Comparison of ENCODE assay signal across 33 cellular contexts in genomic region chrX:105302246-105302645, GRCh38.
"Had no signal": no experiment of that assay in that cellular context is flagged by ENCODE, and none has a peak within 500 bp of the region (broad histone marks: within the 10 kb centered on the region; RNA-seq: fewer than 3 reads in every experiment).

No MANE protein-coding gene starts in this region.

- H2AFZ ChIP-seq: PC-9 had no signal

- H3K4me3 Mint-ChIP-seq: activated CD4-positive, alpha-beta memory T cell treated with anti-CD3 and anti-CD28 coated beads, Interleukin-2, amount 10 ng/mL, durations not matched to agents 7 days and 5 days; activated CD8-positive, alpha-beta memory T cell treated with anti-CD3 and anti-CD28 coated beads, Interleukin-2, amount 10 ng/mL, durations not matched to agents 7 days and 5 days; activated naive CD4-positive, alpha-beta T cell treated with anti-CD3 and anti-CD28 coated beads, Interleukin-2, amount 10 ng/mL, durations not matched to agents 7 days and 5 days; activated naive CD8-positive, alpha-beta T cell; activated naive CD8-positive, alpha-beta T cell treated with anti-CD3 and anti-CD28 coated beads, Interleukin-2, amount 50 U/mL, for 24 hours; brain had no signal

- H3K36me3 ChIP-seq: WERI-Rb-1 had no signal

- H3K4me3 ChIP-seq: K562, PC-9 had no signal

- H3K36me3 Mint-ChIP-seq: activated CD8-positive, alpha-beta memory T cell treated with anti-CD3 and anti-CD28 coated beads, Interleukin-2, amount 10 ng/mL, durations not matched to agents 7 days and 5 days; activated naive CD4-positive, alpha-beta T cell treated with anti-CD3 and anti-CD28 coated beads, Interleukin-2, amount 10 ng/mL, durations not matched to agents 7 days and 5 days; activated naive CD8-positive, alpha-beta T cell; brain had no signal

- H3K4me1 Mint-ChIP-seq: activated CD4-positive, alpha-beta memory T cell treated with anti-CD3 and anti-CD28 coated beads, Interleukin-2, amount 10 ng/mL, durations not matched to agents 7 days and 5 days; activated CD8-positive, alpha-beta memory T cell treated with anti-CD3 and anti-CD28 coated beads, Interleukin-2, amount 10 ng/mL, durations not matched to agents 7 days and 5 days; activated naive CD4-positive, alpha-beta T cell treated with anti-CD3 and anti-CD28 coated beads, Interleukin-2, amount 10 ng/mL, durations not matched to agents 7 days and 5 days; activated naive CD8-positive, alpha-beta T cell treated with anti-CD3 and anti-CD28 coated beads, Interleukin-2, amount 50 U/mL, for 24 hours; brain had no signal

- H3K27ac ChIP-seq: PC-9, WERI-Rb-1 had no signal

- H3K27me3 Mint-ChIP-seq: activated CD4-positive, alpha-beta memory T cell treated with anti-CD3 and anti-CD28 coated beads, Interleukin-2, amount 10 ng/mL, durations not matched to agents 7 days and 5 days; activated CD8-positive, alpha-beta memory T cell treated with anti-CD3 and anti-CD28 coated beads, Interleukin-2, amount 10 ng/mL, durations not matched to agents 7 days and 5 days; activated naive CD4-positive, alpha-beta T cell treated with anti-CD3 and anti-CD28 coated beads, Interleukin-2, amount 10 ng/mL, durations not matched to agents 7 days and 5 days; activated naive CD8-positive, alpha-beta T cell; activated naive CD8-positive, alpha-beta T cell treated with anti-CD3 and anti-CD28 coated beads, Interleukin-2, amount 50 U/mL, for 24 hours had no signal

- H3K27ac Mint-ChIP-seq: activated CD4-positive, alpha-beta memory T cell treated with anti-CD3 and anti-CD28 coated beads, Interleukin-2, amount 10 ng/mL, durations not matched to agents 7 days and 5 days; activated CD8-positive, alpha-beta memory T cell treated with anti-CD3 and anti-CD28 coated beads, Interleukin-2, amount 10 ng/mL, durations not matched to agents 7 days and 5 days; activated naive CD4-positive, alpha-beta T cell treated with anti-CD3 and anti-CD28 coated beads, Interleukin-2, amount 10 ng/mL, durations not matched to agents 7 days and 5 days; activated naive CD8-positive, alpha-beta T cell; activated naive CD8-positive, alpha-beta T cell treated with anti-CD3 and anti-CD28 coated beads, Interleukin-2, amount 50 U/mL, for 24 hours; brain had no signal

- H3K4me2 ChIP-seq: PC-9 had no signal

- H3K9me3 Mint-ChIP-seq: activated CD4-positive, alpha-beta memory T cell treated with anti-CD3 and anti-CD28 coated beads, Interleukin-2, amount 10 ng/mL, durations not matched to agents 7 days and 5 days; activated naive CD8-positive, alpha-beta T cell treated with anti-CD3 and anti-CD28 coated beads, Interleukin-2, amount 50 U/mL, for 24 hours had no signal

- ATAC-seq: activated CD8-positive, alpha-beta memory T cell treated with anti-CD3 and anti-CD28 coated beads, Interleukin-2, amount 10 ng/mL, durations not matched to agents 7 days and 5 days; activated naive CD8-positive, alpha-beta T cell treated with anti-CD3 and anti-CD28 coated beads, Interleukin-2, amount 50 U/mL, for 24 hours; K562 had no signal

- DNase-seq: activated CD4-positive, alpha-beta memory T cell treated with anti-CD3 and anti-CD28 coated beads, Interleukin-2, amount 10 ng/mL, durations not matched to agents 7 days and 5 days; activated CD4-positive, alpha-beta T cell treated with anti-CD3 and anti-CD28 coated beads for 1 hour; activated CD4-positive, alpha-beta T cell treated with anti-CD3 and anti-CD28 coated beads for 48 hours; activated CD4-positive, CD25-positive, alpha-beta regulatory T cell; activated CD8-positive, alpha-beta memory T cell treated with anti-CD3 and anti-CD28 coated beads for 24 hours; activated CD8-positive, alpha-beta memory T cell treated with anti-CD3 and anti-CD28 coated beads, Interleukin-2, amount 10 ng/mL, durations not matched to agents 7 days and 5 days; activated CD8-positive, alpha-beta memory T cell treated with anti-CD3 and anti-CD28 coated beads, Interleukin-2, amount 50 U/mL, for 48 hours; activated effector memory CD4-positive, alpha-beta T cell treated with Interleukin-2 at 50 U/mL for 16 hours; activated naive CD4-positive, alpha-beta T cell treated with anti-CD3 and anti-CD28 coated beads, Interleukin-2, amount 10 ng/mL, durations not matched to agents 7 days and 5 days; activated naive CD8-positive, alpha-beta T cell treated with anti-CD3 and anti-CD28 coated beads, Interleukin-2, amount 50 U/mL, for 24 hours; activated T-cell treated with anti-CD3 and anti-CD28 coated beads, Interleukin-2, amount 50 U/mL, for 48 hours; anterior cingulate cortex; central memory CD4-positive, alpha-beta T cell; NCI-H1048; NCI-H1105 treated with DMSO at 0.1 percent for 48 hours; NCI-H1436; NCI-H1694; NCI-H1930; NCI-H2081 treated with DMSO at 0.1 percent for 48 hours; NCI-H226; NCI-H446 treated with DMSO at 0.1 percent for 48 hours; NCI-H524; NK-92 treated with Interleukin-12 subunit alpha and Interleukin-12 subunit beta, amount 100 ng/mL, for 24 hours; PC-9; Right ventricle myocardium superior; SW 1271; T-helper 1 cell; T-helper 2 cell; T-helper 9 cell; WERI-Rb-1 had no signal
